ENCODE assay signal across 23 cellular contexts in genomic region chr4:8732092-8732491, GRCh38.
"Had no signal": no experiment of that assay in that cellular context is flagged by ENCODE, and none has a peak within 500 bp of the region (broad histone marks: within the 10 kb centered on the region; RNA-seq: fewer than 3 reads in every experiment).

No MANE protein-coding gene starts in this region.

- FAIRE-seq: astrocyte had no signal

- ATAC-seq: activated CD8-positive, alpha-beta T cell treated with anti-CD3 and anti-CD28 coated beads, Interleukin-2, amount 10 ng/mL, durations not matched to agents 7 days and 5 days; gastrocnemius medialis; left lung; mucosa of descending colon; natural killer cell treated with Interleukin-12 subunit alpha and Interleukin-12 subunit beta and Interleukin-15 and Interleukin-18, amount 100 ng/mL, for 72 hours; psoas muscle had no signal

- DNase-seq: activated CD4-positive, alpha-beta T cell treated with anti-CD3 and anti-CD28 coated beads, Interleukin-2, amount 50 U/mL, for 1 hour; activated CD8-positive, alpha-beta T cell treated with anti-CD3 and anti-CD28 coated beads, Interleukin-2, amount 10 ng/mL, durations not matched to agents 7 days and 5 days; activated gamma-delta T cell; activated naive CD4-positive, alpha-beta T cell treated with anti-CD3 and anti-CD28 coated beads, Interleukin-2, amount 50 U/mL, for 16 hours; amniotic stem cell; brain microvascular endothelial cell; central memory CD4-positive, alpha-beta T cell; effector CD8-positive, alpha-beta T cell; gastrocnemius medialis; hippocampal formation; immature natural killer cell; kidney glomerular epithelial cell; mesendoderm; mucosa of descending colon; stimulated activated naive CD4-positive, alpha-beta T cell treated with Interleukin-2 at 50 U/mL for 16 hours; T-helper 1 cell had no signal

- H3K27me3 ChIP-seq: brain microvascular endothelial cell, gastrocnemius medialis, vagina had no signal

- H3K27ac ChIP-seq: brain microvascular endothelial cell, gastrocnemius medialis, left lung, psoas muscle, thoracic aorta, vagina had no signal

- H3K4me1 ChIP-seq: gastrocnemius medialis, left lung, psoas muscle, vagina had no signal

- H3K36me3 ChIP-seq: brain microvascular endothelial cell, gastrocnemius medialis, left lung, thoracic aorta, vagina had no signal

- H3K9me3 ChIP-seq: gastrocnemius medialis, left lung, mucosa of descending colon, thoracic aorta, vagina had no signal

- H3K4me3 ChIP-seq: gastrocnemius medialis, left lung, lung, mucosa of descending colon, psoas muscle, thoracic aorta, vagina had no signal
